Comparison of ENCODE assay signal across 10 cellular contexts in genomic region chr12:64406268-64406547, GRCh38. TPM values are rescaled to one million over a fixed set of nuclear protein-coding genes. Genes with fewer than 3 reads are reported as not detected.
DNase-seq lines count a peak whose midpoint lies in the region; ATAC-seq, FAIRE-seq and TF ChIP-seq lines count a peak whose summit lies in the region.
"Not testable (repeated sequence)": the region's sequence is repeated elsewhere in the genome, so short reads cannot be mapped to it uniquely, and the experiment has no call there.
"Had no signal": no experiment of that assay in that cellular context is flagged by ENCODE, and none has a peak within 500 bp of the region (broad histone marks: within the 10 kb centered on the region; RNA-seq: fewer than 3 reads in every experiment).

No MANE protein-coding gene starts in this region.

- H2AFZ ChIP-seq in Loucy (ENCODE audit: low read length); K562 (ENCODE audit: low read depth, low read length); HepG2 (ENCODE audit: low read length); trophoblast cell (ENCODE audit: insufficient read depth, low read length, poor library complexity): not testable (repeated sequence)

- FAIRE-seq in K562 (lab: Jason Lieb, UNC); HepG2 (lab: Jason Lieb, UNC): not testable (repeated sequence)

- DNase-seq in CD8-positive, alpha-beta memory T cell; K562 (ENCODE audit: extremely low read depth in 1 of 4, low spot score in 3 of 4); HepG2 (ENCODE audit: low spot score); trophoblast cell: not testable (repeated sequence)

- H2BK5ac ChIP-seq in trophoblast cell (ENCODE audit: low read depth, low read length, poor library complexity) = not testable (repeated sequence)

- H2BK12ac ChIP-seq in trophoblast cell (ENCODE audit: low read length) = not testable (repeated sequence)

- not testable (repeated sequence) for H3K9me3 Mint-ChIP-seq in CD8-positive, alpha-beta memory T cell; activated T-helper 17 cell treated with anti-CD3 and anti-CD28 coated beads, Interleukin-2, amount 50 U/mL, for 72 hours

- peaks cover 13% of the 10 kb centered on the region for H3K79me1 ChIP-seq in trophoblast cell (ENCODE audit: low read length)

- not testable (repeated sequence) for H4K12ac ChIP-seq in trophoblast cell (ENCODE audit: low read depth, low read length)

- H3F3A ChIP-seq in Loucy (ENCODE audit: low read depth) = not testable (repeated sequence)

- H3K36me3 Mint-ChIP-seq in CD8-positive, alpha-beta memory T cell = peaks cover 0 to 23% (median 2%) of the 10 kb centered on the region in 3 donors
- peaks cover 34% of the 10 kb centered on the region for H3K36me3 Mint-ChIP-seq in activated T-helper 17 cell treated with anti-CD3 and anti-CD28 coated beads, Interleukin-2, amount 50 U/mL, for 72 hours (ENCODE audit: low read depth)

- WGBS in K562 (ENCODE audit: insufficient coverage, low coverage, missing lambda C conversion rate) = 11% methylated on average over 9 of the region's 16 CpGs
- WGBS in HepG2 (ENCODE audit: low lambda C conversion rate) = 97% methylated on average over 16 of the region's 16 CpGs
- no CpG with 5 or more reads among the region's 16 CpGs for WGBS in trophoblast cell (ENCODE audit: extremely low coverage, insufficient coverage, insufficient read length)

- H3K27me3 Mint-ChIP-seq in CD8-positive, alpha-beta memory T cell; activated T-helper 17 cell treated with anti-CD3 and anti-CD28 coated beads, Interleukin-2, amount 50 U/mL, for 72 hours: not testable (repeated sequence)

- not testable (repeated sequence) for H3K36me3 ChIP-seq in CD8-positive, alpha-beta memory T cell (ENCODE audit: insufficient read depth, low read length); Loucy (ENCODE audit: insufficient read depth, low read length); trophoblast cell (ENCODE audit: control insufficient read depth in 1 of 2, insufficient read depth in 2 of 2, low read length in 2 of 2)
- H3K36me3 ChIP-seq in K562 (ENCODE audit: control insufficient read depth, insufficient read depth, low read length) = peaks cover 33% of the 10 kb centered on the region; the same call in 2 of the 3 replicates
- peaks cover 1 to 16% of the 10 kb centered on the region in 2 experiments; a peak in 4 of 5 replicates for H3K36me3 ChIP-seq in HepG2 (replicated peaks in 1 of 2; ENCODE audit: control insufficient read depth in 1 of 2, insufficient read depth in 2 of 2, low read length in 2 of 2)

- H3K14ac ChIP-seq in trophoblast cell (ENCODE audit: low read length) = not testable (repeated sequence)

- POLR2A ChIA-PET in CD8-positive, alpha-beta memory T cell (lab: Charles Lee) = not testable (repeated sequence)
- POLR2A ChIA-PET in K562 (lab: Yijun Ruan, JAX) = interaction anchor here (0.6 to 1.5 kb wide), 4 partner anchors 10 to 83 kb away, joined by 3 to 5 read pairs (median 4); no protein-coding TSS in a partner anchor
- POLR2A ChIA-PET in HepG2 (lab: Yijun Ruan, JAX) = interaction anchor here (1.4 kb wide), 1 partner anchor 44 kb away, joined by 3 read pairs; no protein-coding TSS in a partner anchor

- in situ Hi-C loops in K562 (cut with MboI); HepG2 (cut with HindIII; ENCODE audit: extremely low pct_ligation_motif_present, low pct_unique_long_range_greater_than_20kb): not testable (repeated sequence)

- peaks cover 18 to 31% (median 29%) of the 10 kb centered on the region in 3 donors for H3K4me1 Mint-ChIP-seq in CD8-positive, alpha-beta memory T cell
- H3K4me1 Mint-ChIP-seq in activated T-helper 17 cell treated with anti-CD3 and anti-CD28 coated beads, Interleukin-2, amount 50 U/mL, for 72 hours = not testable (repeated sequence)

- TF ChIP-seq POLR2A in K562 (conservative IDR thresholded peaks at IDR 0.05); HepG2 (IDR thresholded peaks at IDR 0.05; ENCODE audit: insufficient read depth in 1 of 2, low read depth in 2 of 2, low read length in 2 of 2): not testable (repeated sequence)

- H3K9me1 ChIP-seq in K562 (ENCODE audit: control insufficient read depth, insufficient read depth, low read length) = not testable (repeated sequence)

- not testable (repeated sequence) for H3K9me3 ChIP-seq in CD8-positive, alpha-beta memory T cell (ENCODE audit: low read length); Loucy (ENCODE audit: insufficient read depth, low read depth, low read length); K562 (replicated peaks; ENCODE audit: control insufficient read depth, insufficient read depth, low read depth, low read length); HepG2 (ENCODE audit: low read length); trophoblast cell (ENCODE audit: insufficient read depth, low read depth, low read length)

- not testable (repeated sequence) for H4K91ac ChIP-seq in trophoblast cell (ENCODE audit: low read depth, low read length)

- not testable (repeated sequence) for H4K8ac ChIP-seq in trophoblast cell (ENCODE audit: low read depth, low read length)

- peak overlapping the region in 3 of 8 donors; percentile 32 to 85 (median 63) for H3K27ac Mint-ChIP-seq in CD8-positive, alpha-beta memory T cell
- not testable (repeated sequence) for H3K27ac Mint-ChIP-seq in activated T-helper 17 cell treated with anti-CD3 and anti-CD28 coated beads, Interleukin-2, amount 50 U/mL, for 72 hours

- H3K23ac ChIP-seq in trophoblast cell (ENCODE audit: low read length) = not testable (repeated sequence)

- not testable (repeated sequence) for H3K27me3 ChIP-seq in CD8-positive, alpha-beta memory T cell (ENCODE audit: insufficient read depth, low read length, poor library complexity, severe bottlenecking); Loucy (ENCODE audit: insufficient read depth, low read length, poor library complexity, severe bottlenecking); K562 (ENCODE audit: control insufficient read depth in 2 of 2, insufficient read depth in 2 of 2, low read length in 2 of 2); HepG2 (ENCODE audit: control insufficient read depth in 1 of 2, insufficient read depth in 2 of 2, low read length in 2 of 2); trophoblast cell (ENCODE audit: insufficient read depth, low read length)

- ATAC-seq in activated T-helper 17 cell treated with anti-CD3 and anti-CD28 coated beads, Interleukin-2, amount 50 U/mL, for 72 hours (replicated peaks); K562; HepG2: not testable (repeated sequence)

- H3K18ac ChIP-seq in trophoblast cell (ENCODE audit: low read length) = not testable (repeated sequence)

- H3K4me3 Mint-ChIP-seq in CD8-positive, alpha-beta memory T cell = peak overlapping the region in 5 of 7 donors; percentile 32 to 98 (median 97)
- peak overlapping the region; percentile 90 for H3K4me3 Mint-ChIP-seq in activated T-helper 17 cell treated with anti-CD3 and anti-CD28 coated beads, Interleukin-2, amount 50 U/mL, for 72 hours

- not testable (repeated sequence) for TF ChIP-seq CTCF in 22Rv1 (IDR thresholded peaks at IDR 0.05); Loucy (conservative IDR thresholded peaks at IDR 0.05; ENCODE audit: low read length); VCaP (conservative IDR thresholded peaks at IDR 0.05); K562 (IDR thresholded peaks at IDR 0.05 in 2 of 3, conservative IDR thresholded peaks at IDR 0.05 in 1 of 3; ENCODE audit: insufficient read depth in 2 of 3, low read depth in 1 of 3, low read length in 3 of 3); HepG2 (CRISPR knock-in tag; IDR thresholded peaks at IDR 0.05)

- not testable (repeated sequence) for H2BK120ac ChIP-seq in trophoblast cell (ENCODE audit: insufficient read depth, low read length, poor library complexity)

- not testable (repeated sequence) for H2AK5ac ChIP-seq in trophoblast cell (ENCODE audit: low read length)

- H3K9ac ChIP-seq in Loucy (ENCODE audit: low read depth, low read length, poor library complexity, severe bottlenecking) (peak overlapping the region; percentile 91), K562 (ENCODE audit: insufficient read depth in 1 of 2, low read depth in 2 of 2, low read length in 2 of 2) (peak overlapping the region; percentile 90 to 100)
- not testable (repeated sequence) for H3K9ac ChIP-seq in HepG2 (ENCODE audit: insufficient read depth, low read depth, low read length); trophoblast cell (ENCODE audit: low read length)

- H3K9me2 ChIP-seq in Loucy (replicated peaks; ENCODE audit: low read depth, low read length) = not testable (repeated sequence)

- CTCF ChIA-PET in CD8-positive, alpha-beta memory T cell (lab: Charles Lee); HepG2 (lab: Yijun Ruan, JAX; ENCODE audit: low intra/inter-chr PET ratio, low total read pairs): not testable (repeated sequence)
- CTCF ChIA-PET in K562 (lab: Yijun Ruan, JAX; ENCODE audit: low intra/inter-chr PET ratio) = interaction anchor here (0.6 kb wide), 1 partner anchor 16 kb away, joined by 3 read pairs; no protein-coding TSS in a partner anchor

- H3K4me3 ChIP-seq in CD8-positive, alpha-beta memory T cell (ENCODE audit: low read length); trophoblast cell (ENCODE audit: low read depth, low read length): not testable (repeated sequence)
- H3K4me3 ChIP-seq in Loucy (ENCODE audit: low read length, poor library complexity, severe bottlenecking) (peak overlapping the region; percentile 85), K562 (peak overlapping the region; percentile 95), HepG2 (replicated peaks in 1 of 3; ENCODE audit: insufficient read depth in 1 of 3, low read depth in 2 of 3, low read length in 3 of 3) (peak overlapping the region in 1 of 3 experiments; percentile 95; a peak in 1 of 6 replicates)

- TF ChIP-seq RAD21 in K562 (CRISPR knock-in tag; conservative IDR thresholded peaks at IDR 0.05 in 1 of 2, IDR thresholded peaks at IDR 0.05 in 1 of 2); HepG2 (CRISPR knock-in tag; IDR thresholded peaks at IDR 0.05): not testable (repeated sequence)

- H3K4me2 ChIP-seq in Loucy (ENCODE audit: low read depth, low read length, poor library complexity, severe bottlenecking) = peak overlapping the region; percentile 76
- H3K4me2 ChIP-seq in K562 (ENCODE audit: insufficient read depth, low read length) = peak overlapping the region; percentile 96
- H3K4me2 ChIP-seq in HepG2 (ENCODE audit: low read depth, low read length) = peak overlapping the region; percentile 80
- not testable (repeated sequence) for H3K4me2 ChIP-seq in trophoblast cell (ENCODE audit: low read length)

- BruUV-seq in K562 (replicated peaks; lab: Mats Ljungman, UMichigan); HepG2 (replicated peaks; lab: Mats Ljungman, UMichigan): not testable (repeated sequence)

- TF ChIP-seq EP300 in K562 (IDR thresholded peaks at IDR 0.05; ENCODE audit: low read length); HepG2 (IDR thresholded peaks at IDR 0.05; ENCODE audit: low read depth in 2 of 2, low read length in 2 of 2); HepG2 (CRISPR knock-in tag; IDR thresholded peaks at IDR 0.05; ENCODE audit: borderline replicate concordance): not testable (repeated sequence)

- peaks cover 42% of the 10 kb centered on the region for H4K20me1 ChIP-seq in Loucy (ENCODE audit: insufficient read depth, low read length, poor library complexity, severe bottlenecking)
- not testable (repeated sequence) for H4K20me1 ChIP-seq in K562 (replicated peaks; ENCODE audit: control insufficient read depth, insufficient read depth, low read length); HepG2 (ENCODE audit: insufficient read depth, low read length)

- H3K79me2 ChIP-seq in Loucy (ENCODE audit: insufficient read depth, low read length) = peaks cover 56% of the 10 kb centered on the region
- peaks cover 72% of the 10 kb centered on the region for H3K79me2 ChIP-seq in K562 (ENCODE audit: control insufficient read depth, insufficient read depth, low read length)
- peaks cover 50% of the 10 kb centered on the region for H3K79me2 ChIP-seq in HepG2 (ENCODE audit: insufficient read depth, low read length)
- peaks cover 15% of the 10 kb centered on the region for H3K79me2 ChIP-seq in trophoblast cell (ENCODE audit: control insufficient read depth, insufficient read depth, low read length, poor library complexity)

- intact Hi-C loops in K562 (cut with micrococcal nuclease) (loop anchor here (5.0 kb wide), 1 partner anchor 46 kb away; the partner anchor contains the start of gene TBK1), HepG2 (cut with micrococcal nuclease; ENCODE audit: unreplicated experiment) (loop anchor here (5.0 to 10.0 kb wide), 2 partner anchors 46 to 759 kb away; partner anchors contain the start of genes LEMD3 and TBK1)

- H3K27ac ChIP-seq in 22Rv1 (peak overlapping the region; percentile 98; the same call in 1 of the 2 replicates), VCaP (peak overlapping the region; percentile 100), K562 (ENCODE audit: extremely low read depth, low read depth, low read length) (peak overlapping the region; percentile 100)
- H3K27ac ChIP-seq in CD8-positive, alpha-beta memory T cell (ENCODE audit: low read depth, low read length) = peak overlapping the region; percentile 86
- not testable (repeated sequence) for H3K27ac ChIP-seq in HepG2 (ENCODE audit: extremely low read length, insufficient read depth, low read length); trophoblast cell (ENCODE audit: low read depth, low read length)

- H3K4ac ChIP-seq in trophoblast cell (ENCODE audit: low read depth, low read length) = peak overlapping the region; percentile 40

- H3K4me1 ChIP-seq in CD8-positive, alpha-beta memory T cell (ENCODE audit: insufficient read depth, low read length) = peaks cover 12% of the 10 kb centered on the region
- peaks cover 31% of the 10 kb centered on the region for H3K4me1 ChIP-seq in Loucy (ENCODE audit: insufficient read depth, low read length, poor library complexity, severe bottlenecking)
- H3K4me1 ChIP-seq in K562 (replicated peaks in 1 of 2; ENCODE audit: control insufficient read depth in 2 of 2, insufficient read depth in 2 of 2, low read length in 2 of 2) = peaks cover 20 to 30% of the 10 kb centered on the region in 2 experiments; a peak in 4 of 5 replicates
- H3K4me1 ChIP-seq in HepG2 (ENCODE audit: insufficient read depth, low read length) = peaks cover 54% of the 10 kb centered on the region
- H3K4me1 ChIP-seq in trophoblast cell (ENCODE audit: control insufficient read depth in 1 of 2, insufficient read depth in 2 of 2, low read length in 2 of 2) = not testable (repeated sequence)

RNA-seq across cellular contexts. Expression of gene XPOT, which starts 2.0 kb away (rescaled TPM):
- 100 to 1,000 TPM; 136 to 140 TPM for total RNA-seq in CD8-positive, alpha-beta memory T cell
- polyA plus RNA-seq in CD8-positive, alpha-beta memory T cell = 44.7 TPM
- total RNA-seq in activated T-helper 17 cell treated with anti-CD3 and anti-CD28 coated beads, Interleukin-2, amount 50 U/mL, for 72 hours = 100 to 1,000 TPM in 1 of 2 donors, 10 to 100 TPM in 1; 72.7 to 131 TPM
- total RNA-seq in K562 (2011; cell fraction: chromatin; rRNA removed; ENCODE audit: low replicate concordance) = 187 and 428 TPM in 2 replicates
- 80.2 and 98.4 TPM in 2 replicates for total RNA-seq in K562 (2011; cell fraction: nucleolus; rRNA removed)
- 152 and 159 TPM in 2 replicates for total RNA-seq in K562 (2011; cell fraction: nucleoplasm; rRNA removed)
- 74.7 and 81.5 TPM in 2 replicates for total RNA-seq in K562 (2014; rRNA removed)
- total RNA-seq in K562 (2014; rRNA removed; fragmentation: Illumina TruSeq; extraction: Trizol) = 123 and 136 TPM in 2 replicates
- total RNA-seq in K562 (2015; rRNA removed; fragmentation: Illumina TruSeq; extraction: Trizol) = 89.5 and 102 TPM in 2 replicates
- total RNA-seq in K562 (2021) = 141 and 144 TPM in 2 replicates
- polyA plus RNA-seq in K562 (2011; rRNA removed) = 192 TPM in 2 replicates
- 29.9 and 68.5 TPM in 2 replicates for polyA plus RNA-seq in K562 (2011; cell fraction: cytosol; rRNA removed)
- polyA plus RNA-seq in K562 (2011; cell fraction: nucleus; rRNA removed) = 105 and 267 TPM in 2 replicates
- 63.2 and 128 TPM in 2 replicates for polyA plus RNA-seq in K562 (2012)
- polyA plus RNA-seq in K562 (2014; fragmentation: Illumina TruSeq; extraction: Trizol) = 120 and 159 TPM in 2 replicates
- polyA plus RNA-seq in K562 (2014; fragmentation: Nextera tagmentation; extraction: Ambion mirVana) = 10 to 100 TPM; 26.2 to 35.8 TPM
- 90.8 and 91.8 TPM in 2 replicates for polyA plus RNA-seq in K562 (2014; rRNA removed)
- 159 and 207 TPM in 2 replicates for polyA minus RNA-seq in K562 (2011; rRNA and poly(A)+ RNA removed)
- polyA minus RNA-seq in K562 (2011; cell fraction: cytosol; rRNA and poly(A)+ RNA removed) = 66.8 and 87.7 TPM in 2 replicates
- 61.0 and 145 TPM in 2 replicates for polyA minus RNA-seq in K562 (2011; cell fraction: nucleus; rRNA and poly(A)+ RNA removed)
- total RNA-seq in HepG2 (2016; rRNA removed; fragmentation: Illumina TruSeq; extraction: Trizol) = 102 and 136 TPM in 2 replicates
- total RNA-seq in HepG2 (2016; cell fraction: cytosol; rRNA removed; fragmentation: Illumina TruSeq; extraction: Trizol; ENCODE audit: low read depth) = 23.9 and 24.7 TPM in 2 replicates
- total RNA-seq in HepG2 (2016; cell fraction: insoluble cytoplasmic fraction; rRNA removed; fragmentation: Illumina TruSeq; extraction: Trizol) = 99.3 and 127 TPM in 2 replicates
- 103 and 117 TPM in 2 replicates for total RNA-seq in HepG2 (2016; cell fraction: membrane; rRNA removed; fragmentation: Illumina TruSeq; extraction: Trizol)
- 72.8 and 91.5 TPM in 2 replicates for total RNA-seq in HepG2 (2016; cell fraction: nucleus; rRNA removed; fragmentation: Illumina TruSeq; extraction: Trizol)
- 91.8 and 93.8 TPM in 2 replicates for polyA plus RNA-seq in HepG2 (2011; rRNA removed)
- polyA plus RNA-seq in HepG2 (2011; cell fraction: cytosol; rRNA removed) = 23.5 and 43.5 TPM in 2 replicates
- polyA plus RNA-seq in HepG2 (2011; cell fraction: nucleus; rRNA removed) = 97.9 and 118 TPM in 2 replicates
- polyA plus RNA-seq in HepG2 (2012) = 76.4 and 91.1 TPM in 2 replicates
- 17.9 and 20.0 TPM in 2 replicates for polyA plus RNA-seq in HepG2 (2016; cell fraction: cytosol; fragmentation: Illumina TruSeq; extraction: Trizol; ENCODE audit: low read depth)
- 102 and 111 TPM in 2 replicates for polyA plus RNA-seq in HepG2 (2016; cell fraction: insoluble cytoplasmic fraction; fragmentation: Illumina TruSeq; extraction: Trizol; ENCODE audit: low read depth)
- polyA plus RNA-seq in HepG2 (2016; cell fraction: membrane; fragmentation: Illumina TruSeq; extraction: Trizol; ENCODE audit: low read depth) = 57.5 and 60.6 TPM in 2 replicates
- 113 and 120 TPM in 2 replicates for polyA plus RNA-seq in HepG2 (2016; cell fraction: nucleus; fragmentation: Illumina TruSeq; extraction: Trizol; ENCODE audit: insufficient read depth, low read depth)
- 45.0 and 86.1 TPM in 2 replicates for polyA minus RNA-seq in HepG2 (2011; rRNA and poly(A)+ RNA removed; ENCODE audit: low replicate concordance)
- 65.4 and 79.8 TPM in 2 replicates for polyA minus RNA-seq in HepG2 (2011; cell fraction: cytosol; rRNA and poly(A)+ RNA removed)
- polyA minus RNA-seq in HepG2 (2011; cell fraction: nucleus; rRNA and poly(A)+ RNA removed) = 166 and 207 TPM in 2 replicates
- polyA plus RNA-seq in trophoblast cell (2013) = 81.0 and 84.1 TPM in 2 replicates

RNA-seq across cellular contexts. Expression of gene C12orf56, which starts 15.7 kb away (rescaled TPM):
- total RNA-seq in CD8-positive, alpha-beta memory T cell = not detected
- not detected for polyA plus RNA-seq in CD8-positive, alpha-beta memory T cell
- not detected for total RNA-seq in activated T-helper 17 cell treated with anti-CD3 and anti-CD28 coated beads, Interleukin-2, amount 50 U/mL, for 72 hours
- 0.69 and 1.3 TPM in 2 replicates for total RNA-seq in K562 (2011; cell fraction: chromatin; rRNA removed; ENCODE audit: low replicate concordance)
- 0.26 TPM in 1 of 2 replicates, not detected in the other for total RNA-seq in K562 (2011; cell fraction: nucleolus; rRNA removed)
- 0.29 TPM in 1 of 2 replicates, not detected in the other for total RNA-seq in K562 (2011; cell fraction: nucleoplasm; rRNA removed)
- 0.49 and 1.00 TPM in 2 replicates for total RNA-seq in K562 (2014; rRNA removed)
- 1.2 and 1.4 TPM in 2 replicates for total RNA-seq in K562 (2014; rRNA removed; fragmentation: Illumina TruSeq; extraction: Trizol)
- total RNA-seq in K562 (2015; rRNA removed; fragmentation: Illumina TruSeq; extraction: Trizol) = 1.0 and 1.2 TPM in 2 replicates
- total RNA-seq in K562 (2021) = 0.40 and 0.98 TPM in 2 replicates
- 0.51 and 0.84 TPM in 2 replicates for polyA plus RNA-seq in K562 (2011; rRNA removed)
- polyA plus RNA-seq in K562 (2011; cell fraction: cytosol; rRNA removed) = 0.27 and 0.57 TPM in 2 replicates
- 0.14 and 0.55 TPM in 2 replicates for polyA plus RNA-seq in K562 (2011; cell fraction: nucleus; rRNA removed)
- polyA plus RNA-seq in K562 (2012) = 1.7 and 4.0 TPM in 2 replicates
- 0.96 and 1.2 TPM in 2 replicates for polyA plus RNA-seq in K562 (2014; fragmentation: Illumina TruSeq; extraction: Trizol)
- 1 to 10 TPM; 3.2 to 4.8 TPM for polyA plus RNA-seq in K562 (2014; fragmentation: Nextera tagmentation; extraction: Ambion mirVana)
- polyA plus RNA-seq in K562 (2014; rRNA removed) = 1.7 and 2.6 TPM in 2 replicates
- polyA minus RNA-seq in K562 (2011; rRNA and poly(A)+ RNA removed) = 0.15 and 0.39 TPM in 2 replicates
- not detected in 2 replicates for polyA minus RNA-seq in K562 (2011; cell fraction: cytosol; rRNA and poly(A)+ RNA removed)
- polyA minus RNA-seq in K562 (2011; cell fraction: nucleus; rRNA and poly(A)+ RNA removed) = 0.11 and 0.13 TPM in 2 replicates
- not detected in 2 replicates for total RNA-seq in HepG2 (2016; rRNA removed; fragmentation: Illumina TruSeq; extraction: Trizol)
- not detected in 2 replicates for total RNA-seq in HepG2 (2016; cell fraction: cytosol; rRNA removed; fragmentation: Illumina TruSeq; extraction: Trizol; ENCODE audit: low read depth)
- not detected in 2 replicates for total RNA-seq in HepG2 (2016; cell fraction: insoluble cytoplasmic fraction; rRNA removed; fragmentation: Illumina TruSeq; extraction: Trizol)
- not detected in 2 replicates for total RNA-seq in HepG2 (2016; cell fraction: membrane; rRNA removed; fragmentation: Illumina TruSeq; extraction: Trizol)
- not detected in 2 replicates for total RNA-seq in HepG2 (2016; cell fraction: nucleus; rRNA removed; fragmentation: Illumina TruSeq; extraction: Trizol)
- polyA plus RNA-seq in HepG2 (2011; rRNA removed) = 0.07 TPM in 1 of 2 replicates, not detected in the other
- not detected in 2 replicates for polyA plus RNA-seq in HepG2 (2011; cell fraction: cytosol; rRNA removed)
- polyA plus RNA-seq in HepG2 (2011; cell fraction: nucleus; rRNA removed) = not detected in 2 replicates
- not detected in 2 replicates for polyA plus RNA-seq in HepG2 (2012)
- not detected in 2 replicates for polyA plus RNA-seq in HepG2 (2016; cell fraction: cytosol; fragmentation: Illumina TruSeq; extraction: Trizol; ENCODE audit: low read depth)
- polyA plus RNA-seq in HepG2 (2016; cell fraction: insoluble cytoplasmic fraction; fragmentation: Illumina TruSeq; extraction: Trizol; ENCODE audit: low read depth) = not detected in 2 replicates
- not detected in 2 replicates for polyA plus RNA-seq in HepG2 (2016; cell fraction: membrane; fragmentation: Illumina TruSeq; extraction: Trizol; ENCODE audit: low read depth)
- polyA plus RNA-seq in HepG2 (2016; cell fraction: nucleus; fragmentation: Illumina TruSeq; extraction: Trizol; ENCODE audit: insufficient read depth, low read depth) = not detected in 2 replicates
- polyA minus RNA-seq in HepG2 (2011; rRNA and poly(A)+ RNA removed; ENCODE audit: low replicate concordance) = not detected in 2 replicates
- not detected in 2 replicates for polyA minus RNA-seq in HepG2 (2011; cell fraction: cytosol; rRNA and poly(A)+ RNA removed)
- polyA minus RNA-seq in HepG2 (2011; cell fraction: nucleus; rRNA and poly(A)+ RNA removed) = not detected in 2 replicates
- polyA plus RNA-seq in trophoblast cell (2013) = 0.30 and 0.32 TPM in 2 replicates
- total RNA-seq: H4, left ventricle myocardium superior had no signal

RNA-seq across cellular contexts. Expression of gene TBK1, which starts 45.7 kb away (rescaled TPM):
- 10 to 100 TPM; 25.9 to 27.6 TPM for total RNA-seq in CD8-positive, alpha-beta memory T cell
- 26.8 TPM for polyA plus RNA-seq in CD8-positive, alpha-beta memory T cell
- 10 to 100 TPM; 36.7 to 37.1 TPM for total RNA-seq in activated T-helper 17 cell treated with anti-CD3 and anti-CD28 coated beads, Interleukin-2, amount 50 U/mL, for 72 hours
- 22.1 and 91.8 TPM in 2 replicates for total RNA-seq in K562 (2011; cell fraction: chromatin; rRNA removed; ENCODE audit: low replicate concordance)
- total RNA-seq in K562 (2011; cell fraction: nucleolus; rRNA removed) = 8.7 and 16.3 TPM in 2 replicates
- 24.5 and 26.7 TPM in 2 replicates for total RNA-seq in K562 (2011; cell fraction: nucleoplasm; rRNA removed)
- total RNA-seq in K562 (2014; rRNA removed) = 19.5 and 23.9 TPM in 2 replicates
- 40.1 and 43.9 TPM in 2 replicates for total RNA-seq in K562 (2014; rRNA removed; fragmentation: Illumina TruSeq; extraction: Trizol)
- 33.2 and 42.0 TPM in 2 replicates for total RNA-seq in K562 (2015; rRNA removed; fragmentation: Illumina TruSeq; extraction: Trizol)
- 21.5 and 23.7 TPM in 2 replicates for total RNA-seq in K562 (2021)
- polyA plus RNA-seq in K562 (2011; rRNA removed) = 19.7 and 27.8 TPM in 2 replicates
- polyA plus RNA-seq in K562 (2011; cell fraction: cytosol; rRNA removed) = 1.7 and 6.0 TPM in 2 replicates
- 8.5 and 10.8 TPM in 2 replicates for polyA plus RNA-seq in K562 (2011; cell fraction: nucleus; rRNA removed)
- polyA plus RNA-seq in K562 (2012) = 17.4 and 17.8 TPM in 2 replicates
- 27.8 and 32.3 TPM in 2 replicates for polyA plus RNA-seq in K562 (2014; fragmentation: Illumina TruSeq; extraction: Trizol)
- 10 to 100 TPM; 20.4 to 24.9 TPM for polyA plus RNA-seq in K562 (2014; fragmentation: Nextera tagmentation; extraction: Ambion mirVana)
- 29.3 and 33.0 TPM in 2 replicates for polyA plus RNA-seq in K562 (2014; rRNA removed)
- polyA minus RNA-seq in K562 (2011; rRNA and poly(A)+ RNA removed) = 30.7 and 31.6 TPM in 2 replicates
- polyA minus RNA-seq in K562 (2011; cell fraction: cytosol; rRNA and poly(A)+ RNA removed) = 7.7 and 10.6 TPM in 2 replicates
- 11.6 and 21.8 TPM in 2 replicates for polyA minus RNA-seq in K562 (2011; cell fraction: nucleus; rRNA and poly(A)+ RNA removed)
- 25.2 and 35.1 TPM in 2 replicates for total RNA-seq in HepG2 (2016; rRNA removed; fragmentation: Illumina TruSeq; extraction: Trizol)
- total RNA-seq in HepG2 (2016; cell fraction: cytosol; rRNA removed; fragmentation: Illumina TruSeq; extraction: Trizol; ENCODE audit: low read depth) = 4.1 and 5.1 TPM in 2 replicates
- total RNA-seq in HepG2 (2016; cell fraction: insoluble cytoplasmic fraction; rRNA removed; fragmentation: Illumina TruSeq; extraction: Trizol) = 26.1 and 35.7 TPM in 2 replicates
- 9.1 and 10.7 TPM in 2 replicates for total RNA-seq in HepG2 (2016; cell fraction: membrane; rRNA removed; fragmentation: Illumina TruSeq; extraction: Trizol)
- total RNA-seq in HepG2 (2016; cell fraction: nucleus; rRNA removed; fragmentation: Illumina TruSeq; extraction: Trizol) = 27.9 and 29.9 TPM in 2 replicates
- polyA plus RNA-seq in HepG2 (2011; rRNA removed) = 7.4 and 10.3 TPM in 2 replicates
- 2.6 and 4.7 TPM in 2 replicates for polyA plus RNA-seq in HepG2 (2011; cell fraction: cytosol; rRNA removed)
- polyA plus RNA-seq in HepG2 (2011; cell fraction: nucleus; rRNA removed) = 5.4 and 7.0 TPM in 2 replicates
- 11.9 and 14.4 TPM in 2 replicates for polyA plus RNA-seq in HepG2 (2012)
- polyA plus RNA-seq in HepG2 (2016; cell fraction: cytosol; fragmentation: Illumina TruSeq; extraction: Trizol; ENCODE audit: low read depth) = 1.2 and 1.5 TPM in 2 replicates
- 30.1 and 30.9 TPM in 2 replicates for polyA plus RNA-seq in HepG2 (2016; cell fraction: insoluble cytoplasmic fraction; fragmentation: Illumina TruSeq; extraction: Trizol; ENCODE audit: low read depth)
- 3.0 and 3.8 TPM in 2 replicates for polyA plus RNA-seq in HepG2 (2016; cell fraction: membrane; fragmentation: Illumina TruSeq; extraction: Trizol; ENCODE audit: low read depth)
- 36.9 and 38.5 TPM in 2 replicates for polyA plus RNA-seq in HepG2 (2016; cell fraction: nucleus; fragmentation: Illumina TruSeq; extraction: Trizol; ENCODE audit: insufficient read depth, low read depth)
- 2.3 and 5.9 TPM in 2 replicates for polyA minus RNA-seq in HepG2 (2011; rRNA and poly(A)+ RNA removed; ENCODE audit: low replicate concordance)
- polyA minus RNA-seq in HepG2 (2011; cell fraction: cytosol; rRNA and poly(A)+ RNA removed) = 6.1 and 6.8 TPM in 2 replicates
- polyA minus RNA-seq in HepG2 (2011; cell fraction: nucleus; rRNA and poly(A)+ RNA removed) = 33.8 and 36.3 TPM in 2 replicates
- polyA plus RNA-seq in trophoblast cell (2013) = 35.2 and 36.1 TPM in 2 replicates
